In genomic region chr7:103445228-103446020, GRCh38 we compare ENCODE assay signal across 8 cellular contexts. TPM values are rescaled to one million over a fixed set of nuclear protein-coding genes. Genes with fewer than 3 reads are reported as not detected.
DNase-seq lines count a peak whose midpoint lies in the region; ATAC-seq, FAIRE-seq and TF ChIP-seq lines count a peak whose summit lies in the region.

No MANE protein-coding gene starts in this region.

- no TSS peak for BruUV-seq in HepG2 (replicated peaks; lab: Mats Ljungman, UMichigan)

- TF ChIP-seq RAD21 in HepG2 (CRISPR knock-in tag; IDR thresholded peaks at IDR 0.05), result no peak

- no peaks in the 10 kb centered on the region for H3K79me2 ChIP-seq in astrocyte (ENCODE audit: insufficient read depth, low read length)
- H3K79me2 ChIP-seq in HepG2 (ENCODE audit: insufficient read depth, low read length), result no peaks in the 10 kb centered on the region

- peak overlapping the region; percentile 84 for H3K4me2 ChIP-seq in astrocyte (ENCODE audit: low read length)
- peak overlapping the region; percentile 74 for H3K4me2 ChIP-seq in HepG2 (ENCODE audit: low read depth, low read length)

- H3K4me3 ChIP-seq in astrocyte (ENCODE audit: insufficient read depth, low read depth, low read length) (peak overlapping the region; percentile 49), HepG2 (replicated peaks in 1 of 3; ENCODE audit: insufficient read depth in 1 of 3, low read depth in 2 of 3, low read length in 3 of 3) (peak overlapping the region; percentile 24 to 64 (median 28); a peak in 3 of 6 replicates), transverse colon (peak overlapping the region; percentile 3 to 50 (median 30))

- 65% methylated on average over 27 of the region's 46 CpGs for WGBS in HepG2 (ENCODE audit: low lambda C conversion rate)
- 2 to 5% methylated on average over 20 to 46 of the region's 46 CpGs for WGBS in transverse colon (ENCODE audit: low coverage in 1 of 2), 2 donors

- DNase-seq in COLO668 (lab: John Stamatoyannopoulos, UW; ENCODE audit: unreplicated experiment) (peak; percentile 62), astrocyte (ENCODE audit: low read depth) (no peak), HepG2 (ENCODE audit: low spot score) (no peak), transverse colon (no peak), HuH-7 (ENCODE audit: low spot score) (no peak)

- H2AFZ ChIP-seq in astrocyte (ENCODE audit: low read depth, low read length) (peak overlapping the region; percentile 80), HepG2 (ENCODE audit: low read length) (no peak overlapping the region)

- FAIRE-seq in astrocyte (lab: Jason Lieb, UNC), result no peak
- no peak for FAIRE-seq in HepG2 (lab: Jason Lieb, UNC)

- H3K36me3 ChIP-seq in astrocyte (ENCODE audit: insufficient read depth, low read length) (no peaks in the 10 kb centered on the region), HepG2 (replicated peaks in 1 of 2; ENCODE audit: control insufficient read depth in 1 of 2, insufficient read depth in 2 of 2, low read length in 2 of 2) (no peaks in the 10 kb centered on the region), transverse colon (no peaks in the 10 kb centered on the region)

- no peak overlapping the region for H3K27ac Mint-ChIP-seq in astrocyte (ENCODE audit: unreplicated experiment)

- POLR2A ChIA-PET in HepG2 (lab: Yijun Ruan, JAX), result no interaction called here

- H3K4me1 ChIP-seq in astrocyte (ENCODE audit: insufficient read depth, low read length), result peaks cover 8% of the 10 kb centered on the region
- peaks cover 20% of the 10 kb centered on the region for H3K4me1 ChIP-seq in HepG2 (ENCODE audit: insufficient read depth, low read length)
- H3K4me1 ChIP-seq in transverse colon, result peaks cover 0 to 17% (median 8%) of the 10 kb centered on the region in 4 donors

- peak; percentile 24 for ATAC-seq in HG02678 (IDR thresholded peaks at IDR 0.05; ENCODE audit: unreplicated experiment)
- ATAC-seq in HepG2, result peak; percentile 55
- no peak for ATAC-seq in HG03457 (IDR thresholded peaks at IDR 0.05; ENCODE audit: unreplicated experiment)
- no peak for ATAC-seq in GM18511 (IDR thresholded peaks at IDR 0.05; ENCODE audit: unreplicated experiment)

- H3K27me3 Mint-ChIP-seq in astrocyte (ENCODE audit: low read depth, unreplicated experiment), result peaks cover 62% of the 10 kb centered on the region

- H3K9me3 ChIP-seq in astrocyte (ENCODE audit: insufficient read depth, low read depth, low read length) (no peaks in the 10 kb centered on the region), HepG2 (ENCODE audit: low read length) (no peaks in the 10 kb centered on the region), transverse colon (no peaks in the 10 kb centered on the region)

- no peak overlapping the region for H3K27ac ChIP-seq in astrocyte (ENCODE audit: low read depth, low read length)
- no peak overlapping the region for H3K27ac ChIP-seq in HepG2 (ENCODE audit: extremely low read length, insufficient read depth, low read length)
- no peak overlapping the region for H3K27ac ChIP-seq in transverse colon

- no peaks in the 10 kb centered on the region for H3K36me3 Mint-ChIP-seq in astrocyte (ENCODE audit: low read depth, unreplicated experiment)

- H3K4me1 Mint-ChIP-seq in astrocyte (ENCODE audit: low read depth, unreplicated experiment), result no peaks in the 10 kb centered on the region

- peak overlapping the region; percentile 55 for H3K4me3 Mint-ChIP-seq in astrocyte (ENCODE audit: unreplicated experiment)

- peaks cover under 1% of the 10 kb centered on the region for H3K9me3 Mint-ChIP-seq in astrocyte (ENCODE audit: unreplicated experiment)

- TF ChIP-seq CTCF in astrocyte (IDR thresholded peaks at IDR 0.05; ENCODE audit: insufficient read depth, low read depth, low read length), result no peak
- no peak for TF ChIP-seq CTCF in HepG2 (CRISPR knock-in tag; IDR thresholded peaks at IDR 0.05)
- no peak for TF ChIP-seq CTCF in transverse colon (IDR thresholded peaks at IDR 0.05)

- in situ Hi-C loops in HepG2 (cut with HindIII; ENCODE audit: extremely low pct_ligation_motif_present, low pct_unique_long_range_greater_than_20kb) (loop anchor here (25.0 kb wide), 1 partner anchor 717 kb away; no protein-coding TSS in a partner anchor), transverse colon (cut with MboI; ENCODE audit: low pct_ligation_motif_present in 1 of 4, low pct_unique_long_range_greater_than_20kb in 1 of 4, low sequenced_read_pairs in 3 of 4) (no loop called here)

- intact Hi-C loops in HepG2 (cut with micrococcal nuclease; ENCODE audit: unreplicated experiment) (loop anchor here (10.0 kb wide), 1 partner anchor 709 kb away; no protein-coding TSS in a partner anchor), transverse colon (cut with DNase I; ENCODE audit: low total_unique reads) (no loop called here)

- H3K9ac ChIP-seq in astrocyte (ENCODE audit: low read length) (no peak overlapping the region), HepG2 (ENCODE audit: insufficient read depth, low read depth, low read length) (no peak overlapping the region)

- no peaks in the 10 kb centered on the region for H4K20me1 ChIP-seq in astrocyte (ENCODE audit: insufficient read depth, low read length)
- H4K20me1 ChIP-seq in HepG2 (ENCODE audit: insufficient read depth, low read length), result no peaks in the 10 kb centered on the region

- TF ChIP-seq EP300 in HepG2 (IDR thresholded peaks at IDR 0.05; ENCODE audit: low read depth in 2 of 2, low read length in 2 of 2) (no peak), HepG2 (CRISPR knock-in tag; IDR thresholded peaks at IDR 0.05; ENCODE audit: borderline replicate concordance) (no peak), transverse colon (IDR thresholded peaks at IDR 0.05; ENCODE audit: low read depth) (no peak)

- TF ChIP-seq POLR2A in HepG2 (IDR thresholded peaks at IDR 0.05; ENCODE audit: insufficient read depth in 1 of 2, low read depth in 2 of 2, low read length in 2 of 2), result no peak
- TF ChIP-seq POLR2A in transverse colon (IDR thresholded peaks at IDR 0.05), result no peak

- CTCF ChIA-PET in HepG2 (lab: Yijun Ruan, JAX; ENCODE audit: low intra/inter-chr PET ratio, low total read pairs), result no interaction called here

- peaks cover 38% of the 10 kb centered on the region for H3K27me3 ChIP-seq in astrocyte (ENCODE audit: insufficient read depth, low read length)
- peaks cover 3 to 32% of the 10 kb centered on the region in 2 experiments; a peak in 4 of 5 replicates for H3K27me3 ChIP-seq in HepG2 (ENCODE audit: control insufficient read depth in 1 of 2, insufficient read depth in 2 of 2, low read length in 2 of 2)
- peaks cover 52% of the 10 kb centered on the region for H3K27me3 ChIP-seq in transverse colon

TF ChIP-seq in HepG2, 621 proteins besides CTCF, POLR2A, EP300 and RAD21 (continues in another document):
- 0 out of 2 replicates have a peak, but pooled peaks have one; percentile 35 for TF ChIP-seq MTF2 (CRISPR knock-in tag; IDR thresholded peaks at IDR 0.05; ENCODE audit: borderline replicate concordance)

RNA-seq across cellular contexts. Expression of gene SLC26A5, which starts 0.6 kb away (rescaled TPM):
- not detected in 2 replicates for total RNA-seq in astrocyte
- total RNA-seq in HepG2 (2016; rRNA removed; fragmentation: Illumina TruSeq; extraction: Trizol), result 0.11 TPM in 1 of 2 replicates, not detected in the other
- not detected in 2 replicates for total RNA-seq in HepG2 (2016; cell fraction: cytosol; rRNA removed; fragmentation: Illumina TruSeq; extraction: Trizol; ENCODE audit: low read depth)
- 0.06 and 0.07 TPM in 2 replicates for total RNA-seq in HepG2 (2016; cell fraction: insoluble cytoplasmic fraction; rRNA removed; fragmentation: Illumina TruSeq; extraction: Trizol)
- total RNA-seq in HepG2 (2016; cell fraction: membrane; rRNA removed; fragmentation: Illumina TruSeq; extraction: Trizol), result 0.06 TPM in 1 of 2 replicates, not detected in the other
- total RNA-seq in HepG2 (2016; cell fraction: nucleus; rRNA removed; fragmentation: Illumina TruSeq; extraction: Trizol), result not detected in 2 replicates
- 0.04 and 0.08 TPM in 2 replicates for polyA plus RNA-seq in HepG2 (2011; rRNA removed)
- polyA plus RNA-seq in HepG2 (2011; cell fraction: cytosol; rRNA removed), result 0.04 TPM in 2 replicates
- 0.06 and 0.12 TPM in 2 replicates for polyA plus RNA-seq in HepG2 (2011; cell fraction: nucleus; rRNA removed)
- 0.07 TPM in 2 replicates for polyA plus RNA-seq in HepG2 (2012)
- polyA plus RNA-seq in HepG2 (2016; cell fraction: cytosol; fragmentation: Illumina TruSeq; extraction: Trizol; ENCODE audit: low read depth), result not detected in 2 replicates
- polyA plus RNA-seq in HepG2 (2016; cell fraction: insoluble cytoplasmic fraction; fragmentation: Illumina TruSeq; extraction: Trizol; ENCODE audit: low read depth), result not detected in 2 replicates
- polyA plus RNA-seq in HepG2 (2016; cell fraction: membrane; fragmentation: Illumina TruSeq; extraction: Trizol; ENCODE audit: low read depth), result not detected in 2 replicates
- not detected in 2 replicates for polyA plus RNA-seq in HepG2 (2016; cell fraction: nucleus; fragmentation: Illumina TruSeq; extraction: Trizol; ENCODE audit: insufficient read depth, low read depth)
- polyA minus RNA-seq in HepG2 (2011; rRNA and poly(A)+ RNA removed; ENCODE audit: low replicate concordance), result not detected in 2 replicates
- not detected in 2 replicates for polyA minus RNA-seq in HepG2 (2011; cell fraction: cytosol; rRNA and poly(A)+ RNA removed)
- polyA minus RNA-seq in HepG2 (2011; cell fraction: nucleus; rRNA and poly(A)+ RNA removed), result 0.25 and 0.39 TPM in 2 replicates
- 1 to 10 TPM in 1 of 4 donors, under 1 TPM in 2, not detected in 1; 0.27 to 6.0 (median 0.32) TPM for total RNA-seq in transverse colon

Comparison
In these comparisons a context has a peak if more than half of its experiments do, and no peak if none do; other contexts are left out.
1. ATAC-seq: peak in HG02678 (single experiment) and HepG2 (single experiment); none in HG03457 (single experiment) and GM18511 (single experiment).
2. Peak in every context shown above with its lines, with median percentiles within 50 percentile points of each other: H3K4me3 ChIP-seq.